In genomic region chr9:117552811-117553210, GRCh38 we compare ENCODE assay signal across 25 cellular contexts.
"Had no signal": no experiment of that assay in that cellular context is flagged by ENCODE, and none has a peak within 500 bp of the region (broad histone marks: within the 10 kb centered on the region; RNA-seq: fewer than 3 reads in every experiment).

No MANE protein-coding gene starts in this region.

- DNase-seq: dermis blood vessel endothelial cell; dorsolateral prefrontal cortex; effector CD4-positive, alpha-beta T cell; effector memory CD4-positive, alpha-beta T cell; foreskin keratinocyte; heart left ventricle; hypothalamus; immature natural killer cell; islet precursor cell; kidney; kidney glomerular epithelial cell; left cardiac atrium; left lung; left ventricle myocardium superior; lower lobe of right lung; mucosa of descending colon had no signal

- H3K36me3 ChIP-seq: esophagus muscularis mucosa, gastroesophageal sphincter, heart left ventricle, left lung, lower lobe of right lung had no signal

- H3K4me1 ChIP-seq: esophagus muscularis mucosa, foreskin keratinocyte, gastroesophageal sphincter, heart left ventricle, left lung, lower lobe of right lung had no signal

- H3K9me3 ChIP-seq: esophagus muscularis mucosa, gastroesophageal sphincter, heart left ventricle, left lung, lower lobe of right lung, mucosa of descending colon had no signal

- H3K27ac Mint-ChIP-seq: immature natural killer cell, memory B cell, mesothelial cell of epicardium had no signal

- H3K36me3 Mint-ChIP-seq: immature natural killer cell, memory B cell, mesothelial cell of epicardium had no signal

- H3K4me3 ChIP-seq: coronary artery, dorsolateral prefrontal cortex, esophagus muscularis mucosa, gastroesophageal sphincter, heart left ventricle, hepatocyte, left lung, lower lobe of right lung, mucosa of descending colon had no signal

- H3K27me3 ChIP-seq: foreskin keratinocyte, hepatocyte, left lung had no signal

- ATAC-seq: foreskin keratinocyte, gastroesophageal sphincter, heart left ventricle, left cardiac atrium, left lung, left ventricle myocardium superior, lower lobe of right lung, mucosa of descending colon had no signal

- H2AFZ ChIP-seq: hepatocyte had no signal

- H3K27ac ChIP-seq: coronary artery, dorsolateral prefrontal cortex, esophagus muscularis mucosa, foreskin keratinocyte, gastroesophageal sphincter, heart left ventricle, hepatocyte, left lung, lower lobe of right lung had no signal

- H3K79me2 ChIP-seq: hepatocyte had no signal

- H3K4me1 Mint-ChIP-seq: immature natural killer cell, memory B cell, mesothelial cell of epicardium had no signal

- FAIRE-seq: colon, endothelial cell of umbilical vein, frontal cortex, kidney had no signal

- H3K4me3 Mint-ChIP-seq: immature natural killer cell, memory B cell, mesothelial cell of epicardium had no signal

- H3K4me2 ChIP-seq: hepatocyte had no signal

- H3K9me3 Mint-ChIP-seq: memory B cell had no signal
